Comparison of ENCODE assay signal across 16 cellular contexts in genomic region chr20:9427430-9427829, GRCh38.
DNase-seq lines count a peak whose midpoint lies in the region; ATAC-seq and TF ChIP-seq lines count a peak whose summit lies in the region.
"Had no signal": no experiment of that assay in that cellular context is flagged by ENCODE, and none has a peak within 500 bp of the region (broad histone marks: within the 10 kb centered on the region; RNA-seq: fewer than 3 reads in every experiment).

No MANE protein-coding gene starts in this region.

- intact Hi-C loops in stomach (cut with DNase I; ENCODE audit: low total_unique reads) = no loop called here

- no peaks in the 10 kb centered on the region for H3K4me1 Mint-ChIP-seq in nephron progenitor cell
- H3K4me1 Mint-ChIP-seq: CD4-positive, alpha-beta memory T cell; H9 had no signal

- H3K56ac ChIP-seq in mesendoderm (ENCODE audit: low read length) = no peak overlapping the region

- peaks cover 51% of the 10 kb centered on the region for H3K36me3 Mint-ChIP-seq in nephron progenitor cell (ENCODE audit: low read depth)
- H3K36me3 Mint-ChIP-seq: CD4-positive, alpha-beta memory T cell had no signal

- no peaks in the 10 kb centered on the region for H3K36me3 ChIP-seq in SK-N-MC (ENCODE audit: insufficient read depth, low read length)
- no peaks in the 10 kb centered on the region for H3K36me3 ChIP-seq in mesendoderm (ENCODE audit: control insufficient read depth, insufficient read depth, low read length)
- peaks cover 0 to 41% (median 22%) of the 10 kb centered on the region in 4 donors for H3K36me3 ChIP-seq in stomach

- H3K4me1 ChIP-seq in mesendoderm (ENCODE audit: control insufficient read depth, low read depth, low read length) (peaks cover 2% of the 10 kb centered on the region), stomach (no peaks in the 10 kb centered on the region)

- H3K27me3 ChIP-seq in mesendoderm (ENCODE audit: insufficient read depth, low read length, poor library complexity) (no peaks in the 10 kb centered on the region), stomach (no peaks in the 10 kb centered on the region)

- ATAC-seq in SK-N-SH treated with all-trans-retinoic acid at 6 μM for 48 hours (peak; percentile 53), GM21723 (IDR thresholded peaks at IDR 0.05; ENCODE audit: unreplicated experiment) (no peak)
- ATAC-seq: HCT116 had no signal

- H3K27me3 Mint-ChIP-seq in nephron progenitor cell (ENCODE audit: low read depth, poor library complexity) = no peaks in the 10 kb centered on the region
- H3K27me3 Mint-ChIP-seq: CD4-positive, alpha-beta memory T cell had no signal

- no peak for TF ChIP-seq EP300 in stomach (IDR thresholded peaks at IDR 0.05)

- peak overlapping the region; percentile 35 for H3K27ac Mint-ChIP-seq in nephron progenitor cell
- H3K27ac Mint-ChIP-seq: CD4-positive, alpha-beta memory T cell; H9 had no signal

- H3K18ac ChIP-seq in mesendoderm (ENCODE audit: low read length) = no peak overlapping the region

- H2BK5ac ChIP-seq in mesendoderm (ENCODE audit: low read length) = no peak overlapping the region

- H3K4me3 ChIP-seq in SK-N-MC = peak overlapping the region; percentile 48
- H3K4me3 ChIP-seq in mesendoderm (ENCODE audit: low read length) = no peak overlapping the region
- no peak overlapping the region for H3K4me3 ChIP-seq in stomach
- H3K4me3 ChIP-seq: GM23248 had no signal

- no peak overlapping the region for H3K4me3 Mint-ChIP-seq in nephron progenitor cell
- H3K4me3 Mint-ChIP-seq: CD4-positive, alpha-beta memory T cell; H9 had no signal

- DNase-seq in SK-N-MC (ENCODE audit: low read depth, low spot score) (no peak), mesendoderm (peak; percentile 28), nephron progenitor cell (no peak), H4 (ENCODE audit: low spot score) (no peak), stomach (no peak)
- DNase-seq: C1 segment of cervical spinal cord; Calu3; CD4-positive, alpha-beta memory T cell; COR-L47; DMS53; DMS79 treated with DMSO at 0.1 percent for 48 hours; GM23248; H9 had no signal

- H3K9me3 ChIP-seq in SK-N-MC (ENCODE audit: low read depth, low read length) = no peaks in the 10 kb centered on the region
- no peaks in the 10 kb centered on the region for H3K9me3 ChIP-seq in stomach

- no peaks in the 10 kb centered on the region for H3K79me1 ChIP-seq in mesendoderm (ENCODE audit: low read length)

- no peak for TF ChIP-seq POLR2A in stomach (IDR thresholded peaks at IDR 0.05)

- H2BK15ac ChIP-seq in mesendoderm (replicated peaks; ENCODE audit: low read depth) = no peak overlapping the region

- no peaks in the 10 kb centered on the region for H3K9me3 Mint-ChIP-seq in nephron progenitor cell
- H3K9me3 Mint-ChIP-seq: H9 had no signal

- H2AK5ac ChIP-seq in mesendoderm (ENCODE audit: low read length) = no peak overlapping the region

- no peak overlapping the region for H3K23ac ChIP-seq in mesendoderm (ENCODE audit: low read length)

- TF ChIP-seq CTCF in nephron progenitor cell (IDR thresholded peaks at IDR 0.05) (no peak), stomach (IDR thresholded peaks at IDR 0.05) (no peak)

- H3K27ac ChIP-seq in SK-N-MC = peak overlapping the region; percentile 87; the same call in 1 of the 2 replicates
- H3K27ac ChIP-seq in mesendoderm (ENCODE audit: low read depth, low read length) = no peak overlapping the region
- no peak overlapping the region for H3K27ac ChIP-seq in stomach
- H3K27ac ChIP-seq: GM23248 had no signal

- H3K4ac ChIP-seq in mesendoderm (ENCODE audit: low read depth, low read length) = no peak overlapping the region

- H3K79me2 ChIP-seq in mesendoderm (ENCODE audit: control insufficient read depth, insufficient read depth, low read length) = no peaks in the 10 kb centered on the region

- H3K4me2 ChIP-seq in mesendoderm (ENCODE audit: low read length) = no peak overlapping the region

- no CpG with 5 or more reads among the region's 6 CpGs for WGBS in mesendoderm (ENCODE audit: extremely low coverage, insufficient coverage, low lambda C conversion rate)
- WGBS in stomach, 5 donors = 71 to 76% (median 73%) methylated on average over 6 of the region's 6 CpGs

- H4K8ac ChIP-seq in mesendoderm (ENCODE audit: low read depth, low read length) = no peak overlapping the region

- H3K9ac ChIP-seq in SK-N-MC (ENCODE audit: insufficient read length) (no peak overlapping the region), mesendoderm (ENCODE audit: low read length) (no peak overlapping the region)
- H3K9ac ChIP-seq: GM23248 had no signal

- H2BK120ac ChIP-seq in mesendoderm (ENCODE audit: low read depth, low read length) = no peak overlapping the region

- no peak overlapping the region for H4K5ac ChIP-seq in mesendoderm (ENCODE audit: low read length)

TF ChIP-seq in SK-N-SH treated with all-trans-retinoic acid at 6 μM for 48 hours, 23 proteins besides CTCF, POLR2A, EP300 and RAD21:
- TF ChIP-seq ZNF70 (CRISPR knock-in tag; IDR thresholded peaks at IDR 0.05) (no peak), CSRNP3 (CRISPR knock-in tag; IDR thresholded peaks at IDR 0.05) (no peak), ZFP30 (CRISPR knock-in tag; IDR thresholded peaks at IDR 0.05) (no peak), BACH2 (CRISPR knock-in tag; IDR thresholded peaks at IDR 0.05; ENCODE audit: borderline replicate concordance) (no peak)
